In the genomic region with DNA sequence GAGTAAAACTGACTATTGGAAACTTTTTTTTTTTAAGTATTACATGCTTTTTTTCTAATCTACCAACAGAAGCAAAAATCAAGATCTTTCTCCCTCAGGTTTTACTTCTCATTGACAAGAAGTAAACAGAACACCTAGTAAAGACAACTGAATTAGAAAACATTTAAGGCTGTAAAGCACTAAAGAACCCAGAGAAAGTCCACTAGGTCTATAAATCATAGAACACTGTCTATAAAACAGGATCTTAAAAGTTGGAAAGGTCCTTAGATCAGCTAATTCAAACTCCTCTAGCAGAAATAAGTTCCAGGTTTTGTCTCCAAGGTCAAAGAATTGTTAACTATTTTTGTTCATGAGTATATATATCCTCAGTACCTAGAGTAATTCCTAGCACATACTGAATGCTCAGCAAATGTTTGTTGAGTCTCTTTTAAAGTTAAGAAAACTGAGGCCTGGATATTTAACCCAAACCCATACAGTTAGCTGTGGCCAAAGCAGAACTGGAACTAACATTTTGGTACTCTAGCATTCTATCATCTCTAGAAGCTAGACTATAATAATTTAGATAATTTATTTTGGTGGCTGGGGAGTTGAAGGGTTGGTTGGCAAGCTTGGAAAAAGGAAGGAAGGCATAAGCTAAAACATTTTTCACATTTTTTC, we compare ENCODE assay signal across 9 cellular contexts. TPM values are rescaled to one million over a fixed set of nuclear protein-coding genes. Genes with fewer than 3 reads are reported as not detected.
DNase-seq lines count a peak whose midpoint lies in the region; ATAC-seq, FAIRE-seq and TF ChIP-seq lines count a peak whose summit lies in the region.
"Had no signal": no experiment of that assay in that cellular context is flagged by ENCODE, and none has a peak within 500 bp of the region (broad histone marks: within the 10 kb centered on the region; RNA-seq: fewer than 3 reads in every experiment).

No MANE protein-coding gene starts in this region.

- H3K27me3 ChIP-seq in left ventricle myocardium inferior (ENCODE audit: low read depth) = no peaks in the 10 kb centered on the region
- H3K27me3 ChIP-seq in GM12878 (replicated peaks in 1 of 2; ENCODE audit: control insufficient read depth in 2 of 2, insufficient read depth in 2 of 2, low read length in 1 of 2) = no peaks in the 10 kb centered on the region
- no peaks in the 10 kb centered on the region for H3K27me3 ChIP-seq in muscle layer of colon (ENCODE audit: control insufficient read depth in 1 of 2, insufficient read depth in 2 of 2, low read length in 2 of 2)
- no peaks in the 10 kb centered on the region for H3K27me3 ChIP-seq in upper lobe of right lung

- CTCF ChIA-PET in GM12878 (lab: Yijun Ruan, JAX) = interaction anchor here (0.6 to 3.3 kb wide), 8 partner anchors 10 to 74 kb away, joined by 3 to 19 read pairs (median 4); no protein-coding TSS in a partner anchor

- SMC1A ChIA-PET in GM12878 (lab: Charles Lee; ENCODE audit: uncharacterized antibody, unreplicated experiment) = interaction anchor here (0.6 to 7.2 kb wide), 26 partner anchors 9 to 306 kb away, joined by 3 to 147 read pairs (median 4); no protein-coding TSS in a partner anchor

- ATAC-seq in left ventricle myocardium superior = no peak
- ATAC-seq in GM12878 = peak; percentile 9
- ATAC-seq in upper lobe of right lung = no peak
- ATAC-seq in HG03460 (IDR thresholded peaks at IDR 0.05; ENCODE audit: unreplicated experiment) = no peak

- H4K20me1 ChIP-seq in GM12878 (ENCODE audit: control insufficient read depth, insufficient read depth) = no peaks in the 10 kb centered on the region

- H3K27ac ChIP-seq in left ventricle myocardium inferior (replicated peaks) (peak overlapping the region; percentile 97), GM12878 (ENCODE audit: control insufficient read depth, insufficient read depth) (peak overlapping the region; percentile 83), muscle layer of colon (ENCODE audit: low read depth, low read length) (peak overlapping the region; percentile 34), upper lobe of right lung (peak overlapping the region; percentile 88)

- in situ Hi-C loops in GM12878 (cut with MboI) = no loop called here

- no peak overlapping the region for H2AFZ ChIP-seq in GM12878 (ENCODE audit: control insufficient read depth, low read depth, low read length)

- TF ChIP-seq EP300 in GM12878 (IDR thresholded peaks at IDR 0.05; ENCODE audit: borderline replicate concordance in 1 of 2, control insufficient read depth in 1 of 2, low read depth in 2 of 2, low read length in 2 of 2) = no peak

- no peak for FAIRE-seq in GM12878 (lab: Jason Lieb, UNC)

- no TSS peak for BruUV-seq in GM12878 (replicated peaks; lab: Mats Ljungman, UMichigan)

- POLR2A ChIA-PET in GM12878 (lab: Charles Lee) = interaction anchor here (0.5 to 5.6 kb wide), 12 partner anchors 8 to 1238 kb away, joined by 3 to 83 read pairs (median 4); a partner anchor contains a TSS

- TF ChIP-seq CTCF in left ventricle myocardium inferior (IDR thresholded peaks at IDR 0.05; ENCODE audit: borderline replicate concordance) = no peak
- no peak for TF ChIP-seq CTCF in GM12878 (IDR thresholded peaks at IDR 0.05 in 2 of 3, conservative IDR thresholded peaks at IDR 0.05 in 1 of 3; ENCODE audit: control insufficient read depth in 2 of 3, extremely low read depth in 1 of 3, insufficient read depth in 1 of 3, low read depth in 3 of 3, low read length in 3 of 3)
- no peak for TF ChIP-seq CTCF in upper lobe of right lung (IDR thresholded peaks at IDR 0.05)

- H3K4me1 ChIP-seq in left ventricle myocardium inferior (peaks cover 78% of the 10 kb centered on the region), GM12878 (ENCODE audit: control insufficient read depth, insufficient read depth, low read length) (peaks cover 27% of the 10 kb centered on the region), muscle layer of colon (ENCODE audit: insufficient read depth, low read length) (peaks cover 49% of the 10 kb centered on the region), upper lobe of right lung (peaks cover 58% of the 10 kb centered on the region)

- H3K9ac ChIP-seq in GM12878 (ENCODE audit: control insufficient read depth, insufficient read depth, low read length) = peak overlapping the region; percentile 99
- H3K9ac ChIP-seq in muscle layer of colon (ENCODE audit: low read length) = peak overlapping the region; percentile 18

- H3K4me3 ChIP-seq in left ventricle myocardium inferior = peak overlapping the region; percentile 84
- peak overlapping the region; percentile 95 for H3K4me3 ChIP-seq in GM12878
- no peak overlapping the region for H3K4me3 ChIP-seq in muscle layer of colon (ENCODE audit: low read depth in 1 of 2, low read length in 2 of 2)
- no peak overlapping the region for H3K4me3 ChIP-seq in upper lobe of right lung

- intact Hi-C loops in left ventricle myocardium inferior (cut with micrococcal nuclease) (no loop called here), left ventricle myocardium superior (cut with micrococcal nuclease) (no loop called here), GM12878 (cut with micrococcal nuclease; ENCODE audit: unreplicated experiment) (loop anchor here (2.0 to 10.0 kb wide), 4 partner anchors 15 to 281 kb away; a partner anchor contains a TSS), upper lobe of right lung (cut with DNase I) (no loop called here)

- peaks cover 79% of the 10 kb centered on the region for H3K79me2 ChIP-seq in GM12878 (ENCODE audit: control insufficient read depth, insufficient read depth, low read length)

- RAD21 ChIA-PET in GM12878 (lab: Charles Lee; ENCODE audit: unreplicated experiment) = interaction anchor here (0.7 to 6.0 kb wide), 17 partner anchors 7 to 217 kb away, joined by 3 to 111 read pairs (median 4); no protein-coding TSS in a partner anchor

- no peaks in the 10 kb centered on the region for H3K36me3 ChIP-seq in left ventricle myocardium inferior
- H3K36me3 ChIP-seq in GM12878 (ENCODE audit: control insufficient read depth in 2 of 2, insufficient read depth in 2 of 2, low read length in 1 of 2) = 0 out of 4 replicates have a peak, but pooled peaks cover 0 to 3% of the 10 kb centered on the region in 2 experiments
- no peaks in the 10 kb centered on the region for H3K36me3 ChIP-seq in muscle layer of colon (ENCODE audit: insufficient read depth, low read length)
- H3K36me3 ChIP-seq in upper lobe of right lung = no peaks in the 10 kb centered on the region

- no peak for TF ChIP-seq RAD21 in GM12878 (IDR thresholded peaks at IDR 0.05; ENCODE audit: insufficient read depth, low read depth, low read length)

- H3K9me3 ChIP-seq in left ventricle myocardium inferior (replicated peaks) (no peaks in the 10 kb centered on the region), GM12878 (replicated peaks; ENCODE audit: control insufficient read depth, insufficient read depth, low read length) (no peaks in the 10 kb centered on the region), muscle layer of colon (ENCODE audit: low read length) (no peaks in the 10 kb centered on the region), upper lobe of right lung (no peaks in the 10 kb centered on the region)

- DNase-seq in left ventricle myocardium inferior (no peak), left ventricle myocardium superior (no peak), GM12878 (ENCODE audit: low read depth, low spot score) (no peak), upper lobe of right lung (no peak), T-helper 1 cell (no peak), kidney tubule cell (ENCODE audit: low spot score) (no peak)
- DNase-seq: activated CD4-positive, alpha-beta T cell treated with anti-CD3 and anti-CD28 coated beads for 4 hours had no signal

- TF ChIP-seq POLR2A in GM12878 (IDR thresholded peaks at IDR 0.05; ENCODE audit: low read depth, low read length) = no peak

- peak overlapping the region; percentile 88 for H3K4me2 ChIP-seq in GM12878 (ENCODE audit: control insufficient read depth, insufficient read depth)

TF ChIP-seq in GM12878, 131 proteins besides CTCF, POLR2A, EP300 and RAD21:
- no peak for TF ChIP-seq FOS (IDR thresholded peaks at IDR 0.05; ENCODE audit: borderline replicate concordance, extremely low read depth, insufficient read length)
- TF ChIP-seq SPI1 (IDR thresholded peaks at IDR 0.05; ENCODE audit: borderline replicate concordance, insufficient read depth, low read depth, low read length) = peak; percentile 47; the same call in 1 of the 2 replicates

RNA-seq across cellular contexts. Expression of a gene that starts 3.0 kb away (rescaled TPM):
- total RNA-seq in left ventricle myocardium inferior = 64.5 TPM
- total RNA-seq in left ventricle myocardium superior = 71.6 TPM
- 323 and 356 TPM in 2 replicates for total RNA-seq in GM12878 (2013; cell fraction: nucleolus; rRNA removed)
- total RNA-seq in GM12878 (2014; rRNA removed) = 53.4 and 65.1 TPM in 2 replicates
- total RNA-seq in GM12878 (2014; rRNA removed; fragmentation: Illumina TruSeq; extraction: Trizol) = 71.6 and 75.1 TPM in 2 replicates
- total RNA-seq in GM12878 (2021) = 87.8 and 88.2 TPM in 2 replicates
- 19.0 TPM for polyA plus RNA-seq in GM12878 (2011; ENCODE audit: low read depth)
- polyA plus RNA-seq in GM12878 (2011; rRNA removed) = 61.9 and 86.3 TPM in 2 replicates
- polyA plus RNA-seq in GM12878 (2011; cell fraction: cytosol; rRNA removed) = 23.5 and 33.2 TPM in 2 replicates
- 33.4 and 34.4 TPM in 2 replicates for polyA plus RNA-seq in GM12878 (2011; cell fraction: nucleus; rRNA removed)
- 27.6 and 33.8 TPM in 2 replicates for polyA plus RNA-seq in GM12878 (2012)
- polyA plus RNA-seq in GM12878 (2014; fragmentation: Illumina TruSeq; extraction: Trizol) = 60.6 and 80.7 TPM in 2 replicates
- 10 to 100 TPM; 24.7 to 49.5 TPM for polyA plus RNA-seq in GM12878 (2014; fragmentation: Nextera tagmentation; extraction: Ambion mirVana)
- polyA plus RNA-seq in GM12878 (2014; rRNA removed) = 37.6 and 43.3 TPM in 2 replicates
- 10 to 100 TPM; 55.5 to 57.1 TPM for polyA plus RNA-seq in GM12878 (2016; fragmentation: Nextera tagmentation; extraction: Ambion mirVana)
- 79.6 and 113 TPM in 2 replicates for polyA minus RNA-seq in GM12878 (2011; rRNA and poly(A)+ RNA removed)
- polyA minus RNA-seq in GM12878 (2011; cell fraction: cytosol; rRNA and poly(A)+ RNA removed) = 37.7 and 45.4 TPM in 2 replicates
- 29.9 and 40.9 TPM in 2 replicates for polyA minus RNA-seq in GM12878 (2011; cell fraction: nucleus; rRNA and poly(A)+ RNA removed)
- 88.5 TPM for total RNA-seq in upper lobe of right lung

Comparison
In these comparisons a context has a peak if more than half of its experiments do, and no peak if none do; other contexts are left out.
1. H3K27ac ChIP-seq: peak in every context shown above with its lines; median percentile 97 in left ventricle myocardium inferior; 88 in upper lobe of right lung; 83 in GM12878; 34 in muscle layer of colon.
2. H3K4me3 ChIP-seq: peak in left ventricle myocardium inferior (single experiment) and GM12878 (single experiment); none in muscle layer of colon (0 of 2) and upper lobe of right lung (single experiment).